ENCODE assay signal across 8 cellular contexts in genomic region chr11:69296890-69297224, GRCh38. TPM values are rescaled to one million over a fixed set of nuclear protein-coding genes. Genes with fewer than 3 reads are reported as not detected.
A peak's percentile ranks its signal among the peaks of the same experiment; 100 is the strongest.
DNase-seq lines count a peak whose midpoint lies in the region; ATAC-seq and TF ChIP-seq lines count a peak whose summit lies in the region.

No MANE protein-coding gene starts in this region.

- no peaks in the 10 kb centered on the region for H3K27me3 Mint-ChIP-seq in activated CD8-positive, alpha-beta T cell treated with anti-CD3 and anti-CD28 coated beads, Interleukin-2, amount 10 ng/mL, durations not matched to agents 7 days and 5 days (ENCODE audit: low read depth)

- TF ChIP-seq CTCF in transverse colon (IDR thresholded peaks at IDR 0.05) (no peak), GM10248 (IDR thresholded peaks at IDR 0.05; ENCODE audit: control extremely low read depth, extremely low read depth, low read depth, missing control alignments) (no peak)

- POLR2A ChIA-PET in activated CD8-positive, alpha-beta T cell treated with anti-CD3 and anti-CD28 coated beads, Interleukin-2, amount 10 ng/mL, durations not matched to agents 7 days and 5 days (lab: Charles Lee), result interaction anchor here (1.0 to 1.9 kb wide), 3 partner anchors 13 to 41 kb away, joined by 3 to 8 read pairs (median 4); no protein-coding TSS in a partner anchor
- POLR2A ChIA-PET in GM10248 (lab: Yijun Ruan, JAX), result interaction anchor here (0.6 kb wide), 1 partner anchor 15 kb away, joined by 3 read pairs; no protein-coding TSS in a partner anchor

- peak overlapping the region in 2 of 4 donors; percentile 14 to 40 for H3K4me3 ChIP-seq in transverse colon

- TF ChIP-seq EP300 in transverse colon (IDR thresholded peaks at IDR 0.05; ENCODE audit: low read depth), result no peak

- WGBS in transverse colon (ENCODE audit: low coverage in 1 of 2), 2 donors, result 15 to 20% methylated on average over 1 to 3 of the region's 3 CpGs

- TF ChIP-seq POLR2A in transverse colon (IDR thresholded peaks at IDR 0.05), result no peak

- in situ Hi-C loops in transverse colon (cut with MboI; ENCODE audit: low pct_ligation_motif_present in 1 of 4, low pct_unique_long_range_greater_than_20kb in 1 of 4, low sequenced_read_pairs in 3 of 4), result no loop called here

- peaks cover 42 to 70% (median 51%) of the 10 kb centered on the region in 4 donors for H3K4me1 ChIP-seq in transverse colon

- no peaks in the 10 kb centered on the region for H3K36me3 ChIP-seq in transverse colon

- H3K36me3 Mint-ChIP-seq in activated CD8-positive, alpha-beta T cell treated with anti-CD3 and anti-CD28 coated beads, Interleukin-2, amount 10 ng/mL, durations not matched to agents 7 days and 5 days (ENCODE audit: low read depth), result peaks cover 1% of the 10 kb centered on the region

- CTCF ChIA-PET in activated CD8-positive, alpha-beta T cell treated with anti-CD3 and anti-CD28 coated beads, Interleukin-2, amount 10 ng/mL, durations not matched to agents 7 days and 5 days (lab: Charles Lee), result interaction anchor here (0.9 to 1.6 kb wide), 4 partner anchors 12 to 373 kb away, joined by 3 to 5 read pairs (median 4); no protein-coding TSS in a partner anchor
- CTCF ChIA-PET in GM10248 (lab: Yijun Ruan, JAX), result interaction anchor here (1.0 to 1.8 kb wide), 7 partner anchors 10 to 346 kb away, joined by 3 to 6 read pairs (median 4); partner anchors contain the start of gene SMIM38

- peak overlapping the region; percentile 95 for H3K27ac Mint-ChIP-seq in activated CD8-positive, alpha-beta T cell treated with anti-CD3 and anti-CD28 coated beads, Interleukin-2, amount 10 ng/mL, durations not matched to agents 7 days and 5 days

- no peaks in the 10 kb centered on the region for H3K9me3 Mint-ChIP-seq in activated CD8-positive, alpha-beta T cell treated with anti-CD3 and anti-CD28 coated beads, Interleukin-2, amount 10 ng/mL, durations not matched to agents 7 days and 5 days (ENCODE audit: insufficient read depth)

- intact Hi-C loops in transverse colon (cut with DNase I; ENCODE audit: low total_unique reads), result no loop called here

- H3K27me3 ChIP-seq in layer of hippocampus (ENCODE audit: control insufficient read depth, insufficient read depth, low read length) (peaks cover 10% of the 10 kb centered on the region), transverse colon (no peaks in the 10 kb centered on the region)

- peak overlapping the region; percentile 42 for H3K27ac ChIP-seq in layer of hippocampus (ENCODE audit: low read depth, low read length)
- peak overlapping the region; percentile 81 to 85 (median 84) for H3K27ac ChIP-seq in transverse colon

- ATAC-seq in activated CD8-positive, alpha-beta T cell treated with anti-CD3 and anti-CD28 coated beads, Interleukin-2, amount 10 ng/mL, durations not matched to agents 7 days and 5 days, result no peak

- H3K4me1 Mint-ChIP-seq in activated CD8-positive, alpha-beta T cell treated with anti-CD3 and anti-CD28 coated beads, Interleukin-2, amount 10 ng/mL, durations not matched to agents 7 days and 5 days (ENCODE audit: low read depth), result peaks cover 65% of the 10 kb centered on the region

- peak overlapping the region; percentile 68 for H3K4me3 Mint-ChIP-seq in activated CD8-positive, alpha-beta T cell treated with anti-CD3 and anti-CD28 coated beads, Interleukin-2, amount 10 ng/mL, durations not matched to agents 7 days and 5 days

- peak; percentile 29 for DNase-seq in activated gamma-delta T cell treated with anti-CD3 and anti-CD28 coated beads, Interleukin-2, amount 50 U/mL, for 16 hours (ENCODE audit: low read depth)
- DNase-seq in activated gamma-delta T cell treated with Interleukin-2 at 50 U/mL for 16 hours (no peak), transverse colon (peak; percentile 59), NCI-H1417 (lab: John Stamatoyannopoulos, UW) (no peak), NCI-H2107 (lab: John Stamatoyannopoulos, UW) (no peak), GM10248 (ENCODE audit: extremely low spot score) (no peak)
- DNase-seq in activated CD8-positive, alpha-beta T cell treated with anti-CD3 and anti-CD28 coated beads, Interleukin-2, amount 10 ng/mL, durations not matched to agents 7 days and 5 days, result no peak

- H3K9me3 ChIP-seq in transverse colon, result no peaks in the 10 kb centered on the region

RNA-seq across cellular contexts. Expression of gene MYEOV, which starts 2.9 kb away (rescaled TPM):
- total RNA-seq in activated CD8-positive, alpha-beta T cell treated with anti-CD3 and anti-CD28 coated beads, Interleukin-2, amount 10 ng/mL, durations not matched to agents 7 days and 5 days, result not detected
- total RNA-seq in transverse colon, result 1 to 10 TPM in 1 of 4 donors, under 1 TPM in 1, not detected in 2; 0.55 to 1.1 TPM

Comparison
In these comparisons a context has a peak if more than half of its experiments do, and no peak if none do; other contexts are left out.
1. DNase-seq: peak in activated gamma-delta T cell treated with anti-CD3 and anti-CD28 coated beads, Interleukin-2, amount 50 U/mL, for 16 hours (single experiment) and transverse colon (single experiment); none in activated gamma-delta T cell treated with Interleukin-2 at 50 U/mL for 16 hours (single experiment), activated CD8-positive, alpha-beta T cell treated with anti-CD3 and anti-CD28 coated beads, Interleukin-2, amount 10 ng/mL, durations not matched to agents 7 days and 5 days (single experiment), NCI-H1417 (0 of 3), NCI-H2107 (single experiment) and GM10248 (single experiment).